Comparison of ENCODE assay signal across 10 cellular contexts in the genomic region with DNA sequence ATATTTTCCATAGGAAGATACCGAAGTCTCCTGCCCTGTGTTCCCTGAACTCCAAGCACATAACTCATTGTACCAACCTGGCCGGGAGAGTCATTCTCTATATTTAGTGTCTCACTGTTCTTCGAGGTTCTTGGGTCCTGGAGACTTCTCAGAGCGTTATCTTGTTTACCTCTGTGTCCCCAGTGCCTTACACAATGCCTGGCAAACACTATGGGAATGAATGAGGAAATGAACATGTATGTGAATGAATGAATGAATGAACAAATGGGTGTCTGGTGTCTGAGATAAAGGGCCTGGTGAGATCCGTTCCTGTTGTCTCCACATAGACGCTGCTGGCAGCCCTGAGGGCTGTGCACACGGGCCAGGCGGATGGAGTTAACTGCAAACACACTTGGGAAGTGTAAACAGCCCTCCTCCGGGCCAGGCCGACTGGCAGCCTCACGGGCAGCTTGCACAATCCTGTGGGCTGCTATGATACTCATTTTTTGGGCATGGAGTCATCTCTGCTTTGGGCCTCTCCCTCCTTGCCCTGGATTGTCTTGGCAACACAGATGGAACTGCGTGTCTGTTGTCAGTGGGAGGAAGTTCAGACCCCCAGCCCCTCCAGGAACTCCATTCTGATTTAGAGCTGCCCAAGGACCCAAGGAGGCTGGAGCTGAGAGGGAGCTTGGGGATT.
DNase-seq lines count a peak whose midpoint lies in the region; ATAC-seq and TF ChIP-seq lines count a peak whose summit lies in the region.
"Had no signal": no experiment of that assay in that cellular context is flagged by ENCODE, and none has a peak within 500 bp of the region (broad histone marks: within the 10 kb centered on the region; RNA-seq: fewer than 3 reads in every experiment).

No MANE protein-coding gene starts in this region.

- no peaks in the 10 kb centered on the region for H3K9me2 ChIP-seq in GM23248 (ENCODE audit: insufficient read depth)

- peak overlapping the region; percentile 50 for H3K4me2 ChIP-seq in GM23248 (ENCODE audit: unreplicated experiment)
- peak overlapping the region; percentile 53 for H3K4me2 ChIP-seq in skeletal muscle satellite cell (ENCODE audit: low read length)

- H3K9me3 ChIP-seq in GM23248 (ENCODE audit: low read depth) (no peaks in the 10 kb centered on the region), skeletal muscle satellite cell (replicated peaks; ENCODE audit: low read length) (peaks cover 8% of the 10 kb centered on the region)

- H3K27ac ChIP-seq in GM23248, result peak overlapping the region; percentile 99

- H3F3A ChIP-seq in GM23248 (ENCODE audit: insufficient read depth), result peaks cover 27% of the 10 kb centered on the region

- H3K36me3 ChIP-seq in GM23248 (ENCODE audit: low read depth) (no peaks in the 10 kb centered on the region), skeletal muscle satellite cell (ENCODE audit: insufficient read depth, low read length) (no peaks in the 10 kb centered on the region)

- no peaks in the 10 kb centered on the region for H4K20me1 ChIP-seq in GM23248 (ENCODE audit: insufficient read depth)

- no peaks in the 10 kb centered on the region for H3K27me3 ChIP-seq in GM23248 (replicated peaks; ENCODE audit: insufficient read depth)
- no peaks in the 10 kb centered on the region for H3K27me3 ChIP-seq in skeletal muscle satellite cell (ENCODE audit: control insufficient read depth, insufficient read depth, low read length)

- intact Hi-C loops in activated CD8-positive, alpha-beta T cell treated with anti-CD3 and anti-CD28 coated beads for 36 hours (cut with micrococcal nuclease), result no loop called here

- in situ Hi-C loops in GM23248 (cut with MboI), result no loop called here

- H3K9me3 Mint-ChIP-seq in activated CD8-positive, alpha-beta T cell treated with anti-CD3 and anti-CD28 coated beads for 36 hours, result no peaks in the 10 kb centered on the region

- H3K4me1 ChIP-seq in GM23248 (ENCODE audit: insufficient read depth) (peaks cover 33% of the 10 kb centered on the region), skeletal muscle satellite cell (ENCODE audit: control insufficient read depth, insufficient read depth, low read length) (peaks cover 35% of the 10 kb centered on the region)

- H3K79me2 ChIP-seq in GM23248 (ENCODE audit: insufficient read depth), result no peaks in the 10 kb centered on the region

- H2AFZ ChIP-seq in GM23248, result peak overlapping the region; percentile 75

- H3K9ac ChIP-seq in GM23248 (peak overlapping the region; percentile 79), skeletal muscle satellite cell (ENCODE audit: low read depth, low read length) (peak overlapping the region; percentile 69)

- H3K4me3 Mint-ChIP-seq in activated CD8-positive, alpha-beta T cell treated with anti-CD3 and anti-CD28 coated beads for 36 hours, result no peak overlapping the region
- H3K4me3 Mint-ChIP-seq: naive B cell had no signal

- POLR2A ChIA-PET in activated CD8-positive, alpha-beta T cell treated with anti-CD3 and anti-CD28 coated beads for 36 hours (lab: Charles Lee), result no interaction called here

- no peak overlapping the region for H3K27ac Mint-ChIP-seq in activated CD8-positive, alpha-beta T cell treated with anti-CD3 and anti-CD28 coated beads for 36 hours
- H3K27ac Mint-ChIP-seq: naive B cell had no signal

- H3K36me3 Mint-ChIP-seq in activated CD8-positive, alpha-beta T cell treated with anti-CD3 and anti-CD28 coated beads for 36 hours (ENCODE audit: low read depth), result no peaks in the 10 kb centered on the region
- H3K36me3 Mint-ChIP-seq: naive B cell had no signal

- H3K4me3 ChIP-seq in GM23248, result no peak overlapping the region; the same call in 1 of the 2 replicates
- no peak overlapping the region for H3K4me3 ChIP-seq in fibroblast of villous mesenchyme (ENCODE audit: low read depth, low read length)
- no peak overlapping the region for H3K4me3 ChIP-seq in skeletal muscle satellite cell (ENCODE audit: low read length)

- no peak for ATAC-seq in activated CD8-positive, alpha-beta T cell treated with anti-CD3 and anti-CD28 coated beads for 36 hours

- no peak for TF ChIP-seq CTCF in fibroblast of villous mesenchyme (IDR thresholded peaks at IDR 0.05; ENCODE audit: insufficient read depth, low read depth, low read length)
- no peak for TF ChIP-seq CTCF in activated CD8-positive, alpha-beta T cell treated with anti-CD3 and anti-CD28 coated beads for 36 hours (IDR thresholded peaks at IDR 0.05)

- DNase-seq in GM23248 (peak; percentile 99), SHP77 treated with DMSO at 0.1 percent for 48 hours (lab: John Stamatoyannopoulos, UW) (peak; percentile 4), fibroblast of villous mesenchyme (ENCODE audit: low read depth) (peak; percentile 94), NCI-H1694 treated with DMSO at 0.1 percent for 48 hours (lab: John Stamatoyannopoulos, UW) (no peak)
- no peak for DNase-seq in activated CD8-positive, alpha-beta T cell treated with anti-CD3 and anti-CD28 coated beads for 36 hours
- DNase-seq in activated CD8-positive, alpha-beta memory T cell treated with anti-CD3 and anti-CD28 coated beads, Interleukin-2, amount 50 U/mL, for 4 hours, result no peak
- DNase-seq in activated CD4-positive, alpha-beta T cell treated with anti-CD3 and anti-CD28 coated beads, Interleukin-2, amount 50 U/mL, for 48 hours, result no peak
- DNase-seq: activated CD4-positive, alpha-beta T cell treated with anti-CD3 and anti-CD28 coated beads for 4 hours; naive B cell had no signal

- H3K27me3 Mint-ChIP-seq in activated CD8-positive, alpha-beta T cell treated with anti-CD3 and anti-CD28 coated beads for 36 hours, result no peaks in the 10 kb centered on the region

- H3K4me1 Mint-ChIP-seq in activated CD8-positive, alpha-beta T cell treated with anti-CD3 and anti-CD28 coated beads for 36 hours (ENCODE audit: low read depth), result no peaks in the 10 kb centered on the region
- H3K4me1 Mint-ChIP-seq: naive B cell had no signal

- CTCF ChIA-PET in activated CD8-positive, alpha-beta T cell treated with anti-CD3 and anti-CD28 coated beads for 36 hours (lab: Charles Lee), result no interaction called here

- WGBS in GM23248 (ENCODE audit: low coverage in 1 of 2, low lambda C conversion rate in 2 of 2, missing lambda C conversion rate in 2 of 2), 2 experiments, result 0 to 3% methylated on average over 12 of the region's 12 CpGs

Comparison
In these comparisons a context has a peak if more than half of its experiments do, and no peak if none do; other contexts are left out.
1. DNase-seq: peak in GM23248 (single experiment), SHP77 treated with DMSO at 0.1 percent for 48 hours (single experiment) and fibroblast of villous mesenchyme (single experiment); none in activated CD8-positive, alpha-beta T cell treated with anti-CD3 and anti-CD28 coated beads for 36 hours (single experiment), NCI-H1694 treated with DMSO at 0.1 percent for 48 hours (single experiment), activated CD8-positive, alpha-beta memory T cell treated with anti-CD3 and anti-CD28 coated beads, Interleukin-2, amount 50 U/mL, for 4 hours (single experiment) and activated CD4-positive, alpha-beta T cell treated with anti-CD3 and anti-CD28 coated beads, Interleukin-2, amount 50 U/mL, for 48 hours (0 of 2).